In genomic region chr9:1709347-1709746, GRCh38 we compare ENCODE assay signal across 12 cellular contexts.
DNase-seq lines count a peak whose midpoint lies in the region; ATAC-seq, FAIRE-seq and TF ChIP-seq lines count a peak whose summit lies in the region.
"Had no signal": no experiment of that assay in that cellular context is flagged by ENCODE, and none has a peak within 500 bp of the region (broad histone marks: within the 10 kb centered on the region; RNA-seq: fewer than 3 reads in every experiment).

No MANE protein-coding gene starts in this region.

- H3K27ac ChIP-seq in DOHH2 (ENCODE audit: low read depth, low read length) (no peak overlapping the region), OCI-LY3 (ENCODE audit: low read length) (no peak overlapping the region), HepG2 (ENCODE audit: extremely low read length, insufficient read depth, low read length) (no peak overlapping the region)

- WGBS in HepG2 (ENCODE audit: low lambda C conversion rate): 57% methylated on average over 1 of the region's 1 CpG

- CTCF ChIA-PET in HepG2 (lab: Yijun Ruan, JAX; ENCODE audit: low intra/inter-chr PET ratio, low total read pairs): no interaction called here

- H3K4me1 ChIP-seq in DOHH2 (ENCODE audit: control insufficient read depth, low read length): no peaks in the 10 kb centered on the region
- H3K4me1 ChIP-seq in OCI-LY3 (ENCODE audit: low read length): no peaks in the 10 kb centered on the region; the same call in 1 of the 2 replicates
- H3K4me1 ChIP-seq in HepG2 (ENCODE audit: insufficient read depth, low read length): no peaks in the 10 kb centered on the region

- intact Hi-C loops in HepG2 (cut with micrococcal nuclease; ENCODE audit: unreplicated experiment): loop anchor here (1.0 kb wide), 1 partner anchor 128 kb away; no protein-coding TSS in a partner anchor

- no peak for TF ChIP-seq POLR2A in HepG2 (IDR thresholded peaks at IDR 0.05; ENCODE audit: insufficient read depth in 1 of 2, low read depth in 2 of 2, low read length in 2 of 2)

- TF ChIP-seq RAD21 in HepG2 (CRISPR knock-in tag; IDR thresholded peaks at IDR 0.05): no peak

- H3K36me3 ChIP-seq in DOHH2 (ENCODE audit: control insufficient read depth, low read length) (no peaks in the 10 kb centered on the region), OCI-LY3 (replicated peaks; ENCODE audit: low read depth, low read length) (no peaks in the 10 kb centered on the region), HepG2 (replicated peaks in 1 of 2; ENCODE audit: control insufficient read depth in 1 of 2, insufficient read depth in 2 of 2, low read length in 2 of 2) (no peaks in the 10 kb centered on the region)

- no peak for FAIRE-seq in HepG2 (lab: Jason Lieb, UNC)

- POLR2A ChIA-PET in HepG2 (lab: Yijun Ruan, JAX): no interaction called here

- in situ Hi-C loops in GM13976 (cut with MboI; ENCODE audit: low sequenced_read_pairs, unreplicated experiment): loop anchor here (25.0 kb wide), 1 partner anchor 378 kb away; no protein-coding TSS in a partner anchor
- in situ Hi-C loops in HepG2 (cut with HindIII; ENCODE audit: extremely low pct_ligation_motif_present, low pct_unique_long_range_greater_than_20kb): no loop called here

- H3K4me3 ChIP-seq in DOHH2 (ENCODE audit: low read length): no peak overlapping the region
- no peak overlapping the region for H3K4me3 ChIP-seq in OCI-LY3 (ENCODE audit: low read length)
- no peak overlapping the region for H3K4me3 ChIP-seq in HepG2 (replicated peaks in 1 of 3; ENCODE audit: insufficient read depth in 1 of 3, low read depth in 2 of 3, low read length in 3 of 3)

- no peaks in the 10 kb centered on the region for H3F3A ChIP-seq in DOHH2 (ENCODE audit: control insufficient read depth, insufficient read depth)

- no peak overlapping the region for H3K4me2 ChIP-seq in DOHH2 (ENCODE audit: low read length)
- H3K4me2 ChIP-seq in OCI-LY3 (ENCODE audit: low read length): no peak overlapping the region
- H3K4me2 ChIP-seq in HepG2 (ENCODE audit: low read depth, low read length): no peak overlapping the region

- no peak overlapping the region for H2AFZ ChIP-seq in OCI-LY3 (ENCODE audit: low read depth, low read length)
- H2AFZ ChIP-seq in HepG2 (ENCODE audit: low read length): no peak overlapping the region

- no peaks in the 10 kb centered on the region for H3K9me2 ChIP-seq in DOHH2 (replicated peaks; ENCODE audit: control insufficient read depth, low read length)

- H3K9ac ChIP-seq in OCI-LY3 (ENCODE audit: low read length) (no peak overlapping the region), HepG2 (ENCODE audit: insufficient read depth, low read depth, low read length) (no peak overlapping the region)

- peak; percentile 23 for DNase-seq in GM13976 (ENCODE audit: low spot score)
- DNase-seq in HepG2 (ENCODE audit: low spot score): peak; percentile 8
- DNase-seq in DMS153 treated with DMSO at 0.1 percent for 48 hours (lab: John Stamatoyannopoulos, UW; ENCODE audit: unreplicated experiment): no peak
- DNase-seq: activated gamma-delta T cell; effector memory CD8-positive, alpha-beta T cell; Kasumi-1; stimulated activated naive CD4-positive, alpha-beta T cell treated with Interleukin-2 at 50 U/mL for 16 hours; T-helper 17 cell had no signal

- ATAC-seq in HepG2 (no peak), GM21526 (IDR thresholded peaks at IDR 0.05; ENCODE audit: low FRiP score, unreplicated experiment) (no peak), GM18870 (IDR thresholded peaks at IDR 0.05; ENCODE audit: unreplicated experiment) (no peak)
- ATAC-seq: effector memory CD8-positive, alpha-beta T cell; T-helper 17 cell had no signal

- BruUV-seq in HepG2 (replicated peaks; lab: Mats Ljungman, UMichigan): no TSS peak

- TF ChIP-seq EP300 in HepG2 (IDR thresholded peaks at IDR 0.05; ENCODE audit: low read depth in 2 of 2, low read length in 2 of 2) (no peak), HepG2 (CRISPR knock-in tag; IDR thresholded peaks at IDR 0.05; ENCODE audit: borderline replicate concordance) (no peak)

- H4K20me1 ChIP-seq in DOHH2 (ENCODE audit: control insufficient read depth, insufficient read depth, low read depth, low read length) (no peaks in the 10 kb centered on the region), OCI-LY3 (ENCODE audit: insufficient read depth, low read length) (no peaks in the 10 kb centered on the region), HepG2 (ENCODE audit: insufficient read depth, low read length) (no peaks in the 10 kb centered on the region)

- no peaks in the 10 kb centered on the region for H3K27me3 ChIP-seq in DOHH2 (ENCODE audit: control insufficient read depth, low read length)
- H3K27me3 ChIP-seq in OCI-LY3 (ENCODE audit: low read depth, low read length): no peaks in the 10 kb centered on the region
- no peaks in the 10 kb centered on the region for H3K27me3 ChIP-seq in HepG2 (ENCODE audit: control insufficient read depth in 1 of 2, insufficient read depth in 2 of 2, low read length in 2 of 2)

- no peaks in the 10 kb centered on the region for H3K79me2 ChIP-seq in DOHH2 (ENCODE audit: control insufficient read depth, low read length)
- H3K79me2 ChIP-seq in OCI-LY3 (ENCODE audit: low read length): no peaks in the 10 kb centered on the region
- H3K79me2 ChIP-seq in HepG2 (ENCODE audit: insufficient read depth, low read length): no peaks in the 10 kb centered on the region

- TF ChIP-seq CTCF in DOHH2 (IDR thresholded peaks at IDR 0.05; ENCODE audit: low read depth, low read length, poor library complexity, severe bottlenecking) (peak; percentile 55), GM13976 (IDR thresholded peaks at IDR 0.05; ENCODE audit: borderline replicate concordance, control extremely low read depth, extremely low read depth, insufficient read depth, missing control alignments) (no peak), OCI-LY3 (IDR thresholded peaks at IDR 0.05; ENCODE audit: low read depth, low read length) (peak; percentile 80), HepG2 (CRISPR knock-in tag; IDR thresholded peaks at IDR 0.05) (no peak)

- H3K9me3 ChIP-seq in DOHH2 (ENCODE audit: control insufficient read depth, insufficient read depth, low read length): no peaks in the 10 kb centered on the region
- H3K9me3 ChIP-seq in OCI-LY3 (ENCODE audit: insufficient read depth, low read length): no peaks in the 10 kb centered on the region
- H3K9me3 ChIP-seq in HepG2 (ENCODE audit: low read length): no peaks in the 10 kb centered on the region; the same call in 1 of the 2 replicates

TF ChIP-seq in HepG2, 621 proteins besides CTCF, POLR2A, EP300 and RAD21:
- TF ChIP-seq RCOR2 (CRISPR knock-in tag; IDR thresholded peaks at IDR 0.05) (no peak), EHMT2 (IDR thresholded peaks at IDR 0.05; ENCODE audit: borderline replicate concordance, low read depth, low read length) (no peak), NPAS2 (CRISPR knock-in tag; IDR thresholded peaks at IDR 0.05; ENCODE audit: borderline replicate concordance) (no peak), POLR2G (IDR thresholded peaks at IDR 0.05; ENCODE audit: low read depth, low read length) (no peak)
TF ChIP-seq in HepG2: peak in this region for 0.

Comparison
In these comparisons a context has a peak if more than half of its experiments do, and no peak if none do; other contexts are left out.
1. CTCF ChIP-seq: peak in DOHH2 (single experiment) and OCI-LY3 (single experiment); none in GM13976 (single experiment) and HepG2 (single experiment).